In genomic region chr1:234562336-234562735, GRCh38 we compare ENCODE assay signal across 1 cellular context.
TF ChIP-seq lines count a peak whose summit lies in the region.

No MANE protein-coding gene starts in this region.

TF ChIP-seq in SK-N-SH, 30 proteins besides CTCF, POLR2A, EP300 and RAD21 (continued from another document):
- TF ChIP-seq FOSL2 (IDR thresholded peaks at IDR 0.05; ENCODE audit: borderline replicate concordance, low read depth), result no peak
- peak; percentile 77 for TF ChIP-seq CHD2 (IDR thresholded peaks at IDR 0.05; ENCODE audit: low read length, partially characterized antibody)
- TF ChIP-seq GATA2 (CRISPR knock-in tag; IDR thresholded peaks at IDR 0.05), result peak; percentile 74
- TF ChIP-seq TCF12 (IDR thresholded peaks at IDR 0.05), result peak; percentile 45; the same call in 1 of the 2 replicates
- no peak for TF ChIP-seq POLR2AphosphoS5 (IDR thresholded peaks at IDR 0.05; ENCODE audit: low read depth, low read length)
- TF ChIP-seq GABPA (IDR thresholded peaks at IDR 0.05; ENCODE audit: low read depth), result no peak
- TF ChIP-seq NFIC (IDR thresholded peaks at IDR 0.05; ENCODE audit: borderline replicate concordance), result peak; percentile 6; the same call in 1 of the 2 replicates
- no peak for TF ChIP-seq REST (IDR thresholded peaks at IDR 0.05; ENCODE audit: low read depth, low read length)
- peak; percentile 89 for TF ChIP-seq FOXJ3 (CRISPR knock-in tag; IDR thresholded peaks at IDR 0.05)
- TF ChIP-seq RCOR1 (IDR thresholded peaks at IDR 0.05; ENCODE audit: low read length), result peak; percentile 91
- no peak for TF ChIP-seq TEAD4 (IDR thresholded peaks at IDR 0.05; ENCODE audit: borderline replicate concordance, insufficient read depth)
